ENCODE assay signal across 21 cellular contexts in genomic region chr18:63542069-63542468, GRCh38. TPM values are rescaled to one million over a fixed set of nuclear protein-coding genes. Genes with fewer than 3 reads are reported as not detected.
A peak's percentile ranks its signal among the peaks of the same experiment; 100 is the strongest.
DNase-seq lines count a peak whose midpoint lies in the region; ATAC-seq and TF ChIP-seq lines count a peak whose summit lies in the region.
"Had no signal": no experiment of that assay in that cellular context is flagged by ENCODE, and none has a peak within 500 bp of the region (broad histone marks: within the 10 kb centered on the region; RNA-seq: fewer than 3 reads in every experiment).

Gene SERPINB12, plus strand, starts transcription at chr18:63542369. Its CDS starts 13,791 bp downstream, at chr18:63556160.

- H3K9me3 Mint-ChIP-seq in neural progenitor cell (peaks cover 7% of the 10 kb centered on the region), type B pancreatic cell (peaks cover 6% of the 10 kb centered on the region)
- H3K9me3 Mint-ChIP-seq in naive thymus-derived CD4-positive, alpha-beta T cell: no peaks in the 10 kb centered on the region
- no peaks in the 10 kb centered on the region for H3K9me3 Mint-ChIP-seq in activated CD4-positive, alpha-beta memory T cell treated with anti-CD3 and anti-CD28 coated beads for 36 hours
- H3K9me3 Mint-ChIP-seq: CD14-positive monocyte, HFFc6 had no signal

- no peaks in the 10 kb centered on the region for H3K79me2 ChIP-seq in neural progenitor cell (ENCODE audit: low read depth)

- no peaks in the 10 kb centered on the region for H3K27me3 ChIP-seq in neural progenitor cell
- H3K27me3 ChIP-seq in naive thymus-derived CD4-positive, alpha-beta T cell (ENCODE audit: control insufficient read depth in 2 of 2, insufficient read depth in 2 of 2, low read length in 2 of 2): no peaks in the 10 kb centered on the region
- H3K27me3 ChIP-seq: BLaER1 had no signal

- intact Hi-C loops in naive thymus-derived CD4-positive, alpha-beta T cell (cut with micrococcal nuclease): no loop called here
- intact Hi-C loops in activated CD4-positive, alpha-beta memory T cell treated with anti-CD3 and anti-CD28 coated beads for 36 hours (cut with micrococcal nuclease): no loop called here

- H3K36me3 Mint-ChIP-seq in neural progenitor cell (no peaks in the 10 kb centered on the region), type B pancreatic cell (no peaks in the 10 kb centered on the region)
- peaks cover 0 to 3% (median 0%) of the 10 kb centered on the region in 5 donors for H3K36me3 Mint-ChIP-seq in naive thymus-derived CD4-positive, alpha-beta T cell
- H3K36me3 Mint-ChIP-seq in activated CD4-positive, alpha-beta memory T cell treated with anti-CD3 and anti-CD28 coated beads for 36 hours: no peaks in the 10 kb centered on the region
- H3K36me3 Mint-ChIP-seq: CD14-positive monocyte; CD4-positive, alpha-beta memory T cell had no signal

- TF ChIP-seq CTCF in neural progenitor cell (IDR thresholded peaks at IDR 0.05) (no peak), type B pancreatic cell (conservative IDR thresholded peaks at IDR 0.05) (no peak)

- POLR2A ChIA-PET in naive thymus-derived CD4-positive, alpha-beta T cell (lab: Charles Lee): no interaction called here
- POLR2A ChIA-PET in activated CD4-positive, alpha-beta memory T cell treated with anti-CD3 and anti-CD28 coated beads for 36 hours (lab: Charles Lee): no interaction called here

- no peaks in the 10 kb centered on the region for H3F3A ChIP-seq in neural progenitor cell (ENCODE audit: low read depth)

- H3K4me3 Mint-ChIP-seq in neural progenitor cell (no peak within 1 kb of the TSS), type B pancreatic cell (no peak within 1 kb of the TSS)
- H3K4me3 Mint-ChIP-seq in naive thymus-derived CD4-positive, alpha-beta T cell: no peak within 1 kb of the TSS
- H3K4me3 Mint-ChIP-seq in activated CD4-positive, alpha-beta memory T cell treated with anti-CD3 and anti-CD28 coated beads for 36 hours: no peak within 1 kb of the TSS
- H3K4me3 Mint-ChIP-seq: CD14-positive monocyte; CD4-positive, alpha-beta memory T cell; HFFc6 had no signal

- no peak within 1 kb of the TSS for H3K27ac ChIP-seq in neural progenitor cell
- H3K27ac ChIP-seq in naive thymus-derived CD4-positive, alpha-beta T cell (ENCODE audit: low read depth, low read length): no peak within 1 kb of the TSS
- H3K27ac ChIP-seq: BLaER1 had no signal

- H2AFZ ChIP-seq in neural progenitor cell (replicated peaks): no peak within 1 kb of the TSS

- DNase-seq in NOMO-1 treated with DMSO at 0.1 percent for 48 hours (lab: John Stamatoyannopoulos, UW; ENCODE audit: unreplicated experiment) (peak; percentile 16), NOMO-1 treated with dmso at 0.1 percent for 144 hours (lab: John Stamatoyannopoulos, UW; ENCODE audit: unreplicated experiment) (no peak), OCI-M1 (lab: John Stamatoyannopoulos, UW) (peak; percentile 22), neural progenitor cell (ENCODE audit: low spot score) (no peak), type B pancreatic cell (ENCODE audit: extremely low spot score, unreplicated experiment) (no peak), pons (ENCODE audit: low spot score) (no peak)
- no peak for DNase-seq in naive thymus-derived CD4-positive, alpha-beta T cell
- DNase-seq in activated CD4-positive, alpha-beta memory T cell treated with anti-CD3 and anti-CD28 coated beads for 36 hours: no peak
- DNase-seq: 8988T; CD4-positive, alpha-beta memory T cell; DMS79 treated with DMSO at 0.1 percent for 48 hours; GF-D8; GOT3; H7; HFFc6 had no signal

- no peak for ATAC-seq in naive thymus-derived CD4-positive, alpha-beta T cell
- ATAC-seq: HCT116, HepG2 had no signal

- CTCF ChIA-PET in naive thymus-derived CD4-positive, alpha-beta T cell (lab: Charles Lee): no interaction called here
- CTCF ChIA-PET in activated CD4-positive, alpha-beta memory T cell treated with anti-CD3 and anti-CD28 coated beads for 36 hours (lab: Charles Lee): interaction anchor here (0.5 kb wide), 1 partner anchor 39 kb away, joined by 4 read pairs; no protein-coding TSS in a partner anchor

- no peaks in the 10 kb centered on the region for H4K20me1 ChIP-seq in neural progenitor cell (ENCODE audit: low read depth)
- H4K20me1 ChIP-seq: BLaER1 had no signal

- no peaks in the 10 kb centered on the region for H3K9me3 ChIP-seq in neural progenitor cell (ENCODE audit: low read depth)
- no peaks in the 10 kb centered on the region for H3K9me3 ChIP-seq in naive thymus-derived CD4-positive, alpha-beta T cell (ENCODE audit: control insufficient read depth in 2 of 3, low read length in 3 of 3)
- H3K9me3 ChIP-seq: BLaER1 had no signal

- no peak within 1 kb of the TSS for H3K9ac ChIP-seq in neural progenitor cell
- H3K9ac ChIP-seq: BLaER1 had no signal

- H3K4me1 Mint-ChIP-seq in neural progenitor cell: peaks cover 21% of the 10 kb centered on the region
- H3K4me1 Mint-ChIP-seq in type B pancreatic cell (ENCODE audit: unreplicated experiment): peaks cover 16% of the 10 kb centered on the region
- peaks cover 0 to 1% (median 0%) of the 10 kb centered on the region in 7 donors for H3K4me1 Mint-ChIP-seq in naive thymus-derived CD4-positive, alpha-beta T cell
- H3K4me1 Mint-ChIP-seq in activated CD4-positive, alpha-beta memory T cell treated with anti-CD3 and anti-CD28 coated beads for 36 hours (ENCODE audit: low read depth): no peaks in the 10 kb centered on the region
- H3K4me1 Mint-ChIP-seq: CD14-positive monocyte; CD4-positive, alpha-beta memory T cell had no signal

- H3K27ac Mint-ChIP-seq in neural progenitor cell (peak within 1 kb of the TSS; percentile 24), type B pancreatic cell (peak within 1 kb of the TSS; percentile 22)
- no peak within 1 kb of the TSS for H3K27ac Mint-ChIP-seq in naive thymus-derived CD4-positive, alpha-beta T cell
- no peak within 1 kb of the TSS for H3K27ac Mint-ChIP-seq in activated CD4-positive, alpha-beta memory T cell treated with anti-CD3 and anti-CD28 coated beads for 36 hours
- H3K27ac Mint-ChIP-seq: CD14-positive monocyte; CD4-positive, alpha-beta memory T cell; HFFc6 had no signal

- peaks cover 3% of the 10 kb centered on the region for H3K27me3 Mint-ChIP-seq in neural progenitor cell (ENCODE audit: insufficient read depth, low read depth)
- no peaks in the 10 kb centered on the region for H3K27me3 Mint-ChIP-seq in type B pancreatic cell
- peaks cover 19 to 52% (median 28%) of the 10 kb centered on the region in 5 donors for H3K27me3 Mint-ChIP-seq in naive thymus-derived CD4-positive, alpha-beta T cell
- peaks cover 18% of the 10 kb centered on the region for H3K27me3 Mint-ChIP-seq in activated CD4-positive, alpha-beta memory T cell treated with anti-CD3 and anti-CD28 coated beads for 36 hours

- H3K4me2 ChIP-seq in neural progenitor cell: no peak within 1 kb of the TSS
- H3K4me2 ChIP-seq: BLaER1 had no signal

- H3K4me1 ChIP-seq in neural progenitor cell: peaks cover 8% of the 10 kb centered on the region
- no peaks in the 10 kb centered on the region for H3K4me1 ChIP-seq in naive thymus-derived CD4-positive, alpha-beta T cell (ENCODE audit: control insufficient read depth in 2 of 2, insufficient read depth in 2 of 2, low read length in 2 of 2)
- H3K4me1 ChIP-seq: BLaER1 had no signal

- H3K4me3 ChIP-seq in neural progenitor cell: no peak within 1 kb of the TSS
- no peak within 1 kb of the TSS for H3K4me3 ChIP-seq in naive thymus-derived CD4-positive, alpha-beta T cell (ENCODE audit: low read length)
- H3K4me3 ChIP-seq: BLaER1 had no signal

- H3K36me3 ChIP-seq in neural progenitor cell: no peaks in the 10 kb centered on the region
- no peaks in the 10 kb centered on the region for H3K36me3 ChIP-seq in naive thymus-derived CD4-positive, alpha-beta T cell (ENCODE audit: control insufficient read depth in 2 of 3, insufficient read depth in 3 of 3, low read length in 3 of 3)
- H3K36me3 ChIP-seq: BLaER1 had no signal

RNA-seq across cellular contexts. Expression of gene SERPINB12, which starts in this region (rescaled TPM):
- not detected in 2 replicates for total RNA-seq in neural progenitor cell (ENCODE audit: low replicate concordance)
- 15.5 and 22.3 TPM in 2 replicates for total RNA-seq in type B pancreatic cell (ENCODE audit: low replicate concordance)
- not detected for total RNA-seq in naive thymus-derived CD4-positive, alpha-beta T cell
- polyA plus RNA-seq in naive thymus-derived CD4-positive, alpha-beta T cell: not detected
- not detected for total RNA-seq in activated CD4-positive, alpha-beta memory T cell treated with anti-CD3 and anti-CD28 coated beads for 36 hours
- total RNA-seq: A673; CD4-positive, alpha-beta memory T cell; H7; HepG2; HFFc6 had no signal
- polyA plus RNA-seq: AG04450; CD14-positive monocyte; CD4-positive, alpha-beta memory T cell; HepG2 had no signal

Comparison
In these comparisons a context has a peak if more than half of its experiments do, and no peak if none do; other contexts are left out.
1. RNA of gene SERPINB12 (total RNA-seq): 15.5 to 22.3 TPM in type B pancreatic cell; not detected in neural progenitor cell, not detected in naive thymus-derived CD4-positive, alpha-beta T cell and not detected in activated CD4-positive, alpha-beta memory T cell treated with anti-CD3 and anti-CD28 coated beads for 36 hours; every median in the first group is over 10 times any median in the second.
2. DNase-seq: peak in NOMO-1 treated with DMSO at 0.1 percent for 48 hours (single experiment) and OCI-M1 (single experiment); none in NOMO-1 treated with dmso at 0.1 percent for 144 hours (single experiment), neural progenitor cell (single experiment), type B pancreatic cell (single experiment), pons (single experiment), naive thymus-derived CD4-positive, alpha-beta T cell (0 of 9) and activated CD4-positive, alpha-beta memory T cell treated with anti-CD3 and anti-CD28 coated beads for 36 hours (single experiment).
3. H3K27ac Mint-ChIP-seq: peak in neural progenitor cell (single experiment) and type B pancreatic cell (single experiment); none in naive thymus-derived CD4-positive, alpha-beta T cell (0 of 9) and activated CD4-positive, alpha-beta memory T cell treated with anti-CD3 and anti-CD28 coated beads for 36 hours (single experiment).